ENCODE assay signal across 17 cellular contexts in genomic region chr1:236951672-236952071, GRCh38. TPM values are rescaled to one million over a fixed set of nuclear protein-coding genes. Genes with fewer than 3 reads are reported as not detected.
A peak's percentile ranks its signal among the peaks of the same experiment; 100 is the strongest.
DNase-seq lines count a peak whose midpoint lies in the region; ATAC-seq and TF ChIP-seq lines count a peak whose summit lies in the region.
"Had no signal": no experiment of that assay in that cellular context is flagged by ENCODE, and none has a peak within 500 bp of the region (broad histone marks: within the 10 kb centered on the region; RNA-seq: fewer than 3 reads in every experiment).

No MANE protein-coding gene starts in this region.

- TF ChIP-seq CTCF in GM23338 (conservative IDR thresholded peaks at IDR 0.05; ENCODE audit: low read depth in 2 of 2) (no peak), esophagus muscularis mucosa (IDR thresholded peaks at IDR 0.05) (no peak), neural progenitor cell (IDR thresholded peaks at IDR 0.05) (no peak)

- H3K27ac Mint-ChIP-seq in GM23338: no peak overlapping the region
- H3K27ac Mint-ChIP-seq in neural progenitor cell: no peak overlapping the region
- no peak overlapping the region for H3K27ac Mint-ChIP-seq in activated T-cell treated with anti-CD3 and anti-CD28 coated beads, Interleukin-2, amount 50 U/mL, for 72 hours

- peaks cover 1% of the 10 kb centered on the region for H3K27me3 Mint-ChIP-seq in GM23338 (ENCODE audit: insufficient read depth, low read depth, poor library complexity)
- peaks cover 6% of the 10 kb centered on the region for H3K27me3 Mint-ChIP-seq in neural progenitor cell (ENCODE audit: insufficient read depth, low read depth)
- peaks cover 18% of the 10 kb centered on the region for H3K27me3 Mint-ChIP-seq in activated T-cell treated with anti-CD3 and anti-CD28 coated beads, Interleukin-2, amount 50 U/mL, for 72 hours (ENCODE audit: low read depth)

- H3K36me3 ChIP-seq in GM23338 (ENCODE audit: insufficient read depth) (no peaks in the 10 kb centered on the region), HUES64 (ENCODE audit: insufficient read depth, low read length) (no peaks in the 10 kb centered on the region), esophagus muscularis mucosa (no peaks in the 10 kb centered on the region), neural progenitor cell (no peaks in the 10 kb centered on the region)

- peak; percentile 61 for ATAC-seq in GM23338
- no peak for ATAC-seq in activated T-cell treated with anti-CD3 and anti-CD28 coated beads, Interleukin-2, amount 50 U/mL, for 72 hours (replicated peaks in 1 of 2)

- intact Hi-C loops in esophagus muscularis mucosa (cut with DNase I): no loop called here

- 0 out of 2 replicates have a peak, but pooled peaks cover 6% of the 10 kb centered on the region for H3K9me2 ChIP-seq in GM23338 (ENCODE audit: insufficient read depth)

- H3K4me3 ChIP-seq in GM23338 (no peak overlapping the region), HUES64 (ENCODE audit: low read length) (no peak overlapping the region), esophagus muscularis mucosa (no peak overlapping the region), neural progenitor cell (no peak overlapping the region)
- H3K4me3 ChIP-seq: GM23248 had no signal

- H3K9me3 Mint-ChIP-seq in GM23338: no peaks in the 10 kb centered on the region; the same call in 2 of the 3 replicates
- peaks cover 2% of the 10 kb centered on the region for H3K9me3 Mint-ChIP-seq in neural progenitor cell
- no peaks in the 10 kb centered on the region for H3K9me3 Mint-ChIP-seq in activated T-cell treated with anti-CD3 and anti-CD28 coated beads, Interleukin-2, amount 50 U/mL, for 72 hours

- H3K4me2 ChIP-seq in GM23338: no peak overlapping the region
- peak overlapping the region; percentile 39 for H3K4me2 ChIP-seq in neural progenitor cell

- H3K4me3 Mint-ChIP-seq in GM23338: no peak overlapping the region; the same call in 2 of the 3 replicates
- no peak overlapping the region for H3K4me3 Mint-ChIP-seq in neural progenitor cell
- H3K4me3 Mint-ChIP-seq in activated T-cell treated with anti-CD3 and anti-CD28 coated beads, Interleukin-2, amount 50 U/mL, for 72 hours: no peak overlapping the region

- WGBS in HUES64: 54% methylated on average over 7 of the region's 7 CpGs
- WGBS in esophagus muscularis mucosa: 66% methylated on average over 7 of the region's 7 CpGs

- H2AFZ ChIP-seq in GM23338 (0 out of 2 replicates have a peak overlapping the region, but pooled peaks have one; percentile 9), neural progenitor cell (replicated peaks) (no peak overlapping the region)
- H2AFZ ChIP-seq: GM23248 had no signal

- TF ChIP-seq POLR2A in esophagus muscularis mucosa (IDR thresholded peaks at IDR 0.05; ENCODE audit: low read depth): no peak

- no peak for TF ChIP-seq EP300 in esophagus muscularis mucosa (IDR thresholded peaks at IDR 0.05)

- H3K4me1 Mint-ChIP-seq in GM23338: peaks cover 31% of the 10 kb centered on the region
- H3K4me1 Mint-ChIP-seq in neural progenitor cell: peaks cover 20% of the 10 kb centered on the region
- no peaks in the 10 kb centered on the region for H3K4me1 Mint-ChIP-seq in activated T-cell treated with anti-CD3 and anti-CD28 coated beads, Interleukin-2, amount 50 U/mL, for 72 hours (ENCODE audit: low read depth)

- H3K27me3 ChIP-seq in GM23338 (ENCODE audit: insufficient read depth) (no peaks in the 10 kb centered on the region), HUES64 (ENCODE audit: insufficient read depth, low read length) (no peaks in the 10 kb centered on the region), esophagus muscularis mucosa (no peaks in the 10 kb centered on the region), neural progenitor cell (no peaks in the 10 kb centered on the region)

- H3K9ac ChIP-seq in HUES64 (ENCODE audit: low read depth, low read length) (no peak overlapping the region), neural progenitor cell (no peak overlapping the region)
- H3K9ac ChIP-seq: GM23248 had no signal

- no peaks in the 10 kb centered on the region for H3K36me3 Mint-ChIP-seq in GM23338 (ENCODE audit: low read depth)
- H3K36me3 Mint-ChIP-seq in neural progenitor cell: no peaks in the 10 kb centered on the region
- H3K36me3 Mint-ChIP-seq in activated T-cell treated with anti-CD3 and anti-CD28 coated beads, Interleukin-2, amount 50 U/mL, for 72 hours (ENCODE audit: insufficient read depth in 2 of 2): no peaks in the 10 kb centered on the region

- H3K4me1 ChIP-seq in GM23338 (ENCODE audit: insufficient read depth): peaks cover 20% of the 10 kb centered on the region
- H3K4me1 ChIP-seq in HUES64 (ENCODE audit: insufficient read depth, low read length): peaks cover 21% of the 10 kb centered on the region
- H3K4me1 ChIP-seq in esophagus muscularis mucosa: peaks cover 7 to 25% (median 19%) of the 10 kb centered on the region in 4 donors
- H3K4me1 ChIP-seq in neural progenitor cell: peaks cover 25% of the 10 kb centered on the region

- H4K20me1 ChIP-seq in GM23338 (replicated peaks; ENCODE audit: insufficient read depth): no peaks in the 10 kb centered on the region
- no peaks in the 10 kb centered on the region for H4K20me1 ChIP-seq in neural progenitor cell (ENCODE audit: low read depth)

- DNase-seq in GM23338 (ENCODE audit: low spot score) (no peak), esophagus muscularis mucosa (ENCODE audit: extremely low spot score) (no peak), neural progenitor cell (ENCODE audit: low spot score) (peak; percentile 29), DMS53 treated with DMSO at 0.1 percent for 48 hours (lab: John Stamatoyannopoulos, UW; ENCODE audit: unreplicated experiment) (no peak), NCI-H146 treated with DMSO at 0.1 percent for 48 hours (lab: John Stamatoyannopoulos, UW; ENCODE audit: unreplicated experiment) (no peak)
- no peak for DNase-seq in activated T-cell treated with anti-CD3 and anti-CD28 coated beads, Interleukin-2, amount 50 U/mL, for 72 hours
- DNase-seq: ACHN, GF-D8, GM23248, NCI-H1417 treated with DMSO at 0.1 percent for 48 hours, NCI-H1930 had no signal

- 0 out of 2 replicates have a peak overlapping the region, but pooled peaks have one; percentile 8 for H3K27ac ChIP-seq in GM23338 (ENCODE audit: low read depth)
- peak overlapping the region; percentile 67; the same call in 1 of the 2 replicates for H3K27ac ChIP-seq in HUES64 (ENCODE audit: low read depth, low read length)
- H3K27ac ChIP-seq in esophagus muscularis mucosa (replicated peaks in 1 of 4): peak overlapping the region; percentile 74 to 85 (median 77)
- H3K27ac ChIP-seq in neural progenitor cell: no peak overlapping the region
- H3K27ac ChIP-seq: C4-2B, GM23248 had no signal

- no peaks in the 10 kb centered on the region for H3K9me3 ChIP-seq in HUES64 (ENCODE audit: insufficient read depth, low read depth, low read length)
- peaks cover 0 to 3% (median 0%) of the 10 kb centered on the region in 4 donors for H3K9me3 ChIP-seq in esophagus muscularis mucosa
- no peaks in the 10 kb centered on the region for H3K9me3 ChIP-seq in neural progenitor cell (ENCODE audit: low read depth)

- H3K79me2 ChIP-seq in GM23338 (replicated peaks; ENCODE audit: insufficient read depth) (no peaks in the 10 kb centered on the region), neural progenitor cell (ENCODE audit: low read depth) (no peaks in the 10 kb centered on the region)

- H3F3A ChIP-seq in GM23338 (replicated peaks; ENCODE audit: low read depth): no peaks in the 10 kb centered on the region
- peaks cover 23% of the 10 kb centered on the region for H3F3A ChIP-seq in neural progenitor cell (ENCODE audit: low read depth)

TF ChIP-seq in GM23338, 12 proteins besides CTCF, POLR2A, EP300 and RAD21 (continues in another document):
- TF ChIP-seq NANOG (IDR thresholded peaks at IDR 0.05; ENCODE audit: borderline replicate concordance) (no peak), REST (IDR thresholded peaks at IDR 0.05; ENCODE audit: unreplicated experiment) (no peak), ZNF114 (CRISPR knock-in tag; IDR thresholded peaks at IDR 0.05) (no peak)

RNA-seq across cellular contexts. Expression of gene MT1HL1, which starts 52.6 kb away (rescaled TPM):
- not detected in 2 replicates for total RNA-seq in GM23338 (2014; rRNA removed; shearing (Covaris generic))
- not detected in 2 replicates for polyA plus RNA-seq in GM23338 (2016; fragmentation: Nextera tagmentation; extraction: Ambion mirVana)
- not detected for polyA plus RNA-seq in HUES64 (2013, experiment 1 of 2)
- polyA plus RNA-seq in HUES64 (2013, experiment 2 of 2): not detected
- total RNA-seq in esophagus muscularis mucosa (not detected), neural progenitor cell (ENCODE audit: low replicate concordance) (not detected in 2 replicates)
- total RNA-seq in activated T-cell treated with anti-CD3 and anti-CD28 coated beads, Interleukin-2, amount 50 U/mL, for 72 hours: not detected
- total RNA-seq: GM23248, M059J, OCI-LY7, Right ventricle myocardium inferior, SK-MEL-5 had no signal
- polyA plus RNA-seq: GM23248 had no signal
